ENCODE assay signal across 9 cellular contexts in the genomic region with DNA sequence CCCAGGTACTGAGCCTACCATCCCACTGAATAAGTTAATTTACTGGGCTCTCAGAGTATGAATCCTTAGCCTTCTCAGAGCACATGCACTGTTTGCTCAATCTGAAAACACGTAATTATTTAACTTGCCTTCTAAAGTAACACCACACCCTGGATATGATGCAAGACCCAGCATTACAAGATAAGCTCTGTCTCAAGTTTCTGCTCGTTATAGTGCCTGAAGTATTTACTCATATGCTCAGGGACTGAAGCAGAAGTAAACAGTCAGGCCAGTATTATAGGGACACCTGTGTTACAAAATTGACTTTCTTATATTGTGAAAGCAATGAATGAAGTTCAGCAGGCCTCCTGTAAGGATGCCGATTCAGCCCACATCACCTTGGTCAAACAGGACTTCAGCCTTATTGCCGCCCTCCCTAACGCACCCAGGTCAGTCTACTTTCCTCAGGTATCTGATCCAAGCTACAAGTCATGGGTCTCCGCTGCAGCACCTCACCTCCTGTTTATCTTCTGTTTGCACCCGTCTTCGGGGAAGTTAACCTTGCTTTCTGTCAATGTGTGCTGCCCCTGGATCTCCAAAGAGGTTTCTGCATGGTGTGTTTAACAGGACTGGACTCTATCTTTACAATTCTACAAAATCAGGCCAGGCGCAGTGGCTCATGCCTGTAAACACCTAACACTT. TPM values are rescaled to one million over a fixed set of nuclear protein-coding genes. Genes with fewer than 3 reads are reported as not detected.
DNase-seq lines count a peak whose midpoint lies in the region; ATAC-seq and TF ChIP-seq lines count a peak whose summit lies in the region.
"Had no signal": no experiment of that assay in that cellular context is flagged by ENCODE, and none has a peak within 500 bp of the region (broad histone marks: within the 10 kb centered on the region; RNA-seq: fewer than 3 reads in every experiment).

No MANE protein-coding gene starts in this region.

- H3K4me1 ChIP-seq in breast epithelium (no peaks in the 10 kb centered on the region), Peyer's patch (peaks cover 0 to 10% (median 4%) of the 10 kb centered on the region in 4 donors), foreskin keratinocyte (peaks cover 8% of the 10 kb centered on the region), mesendoderm (ENCODE audit: control insufficient read depth, low read depth, low read length) (no peaks in the 10 kb centered on the region)

- H3K4me2 ChIP-seq in mesendoderm (ENCODE audit: low read length), result no peak overlapping the region

- H3K9me3 ChIP-seq in breast epithelium (no peaks in the 10 kb centered on the region), Peyer's patch (no peaks in the 10 kb centered on the region)

- no peak overlapping the region for H3K4me3 Mint-ChIP-seq in MCF 10A (ENCODE audit: unreplicated experiment)
- H3K4me3 Mint-ChIP-seq: CD4-positive, CD25-positive, alpha-beta regulatory T cell had no signal

- H3K9ac ChIP-seq in mesendoderm (ENCODE audit: low read length), result no peak overlapping the region

- H3K18ac ChIP-seq in mesendoderm (ENCODE audit: low read length), result no peak overlapping the region

- no peaks in the 10 kb centered on the region for H3K36me3 ChIP-seq in breast epithelium
- no peaks in the 10 kb centered on the region for H3K36me3 ChIP-seq in Peyer's patch
- H3K36me3 ChIP-seq in mesendoderm (ENCODE audit: control insufficient read depth, insufficient read depth, low read length), result no peaks in the 10 kb centered on the region

- no peaks in the 10 kb centered on the region for H3K27me3 Mint-ChIP-seq in MCF 10A (ENCODE audit: insufficient read depth, unreplicated experiment)
- H3K27me3 Mint-ChIP-seq: CD4-positive, CD25-positive, alpha-beta regulatory T cell had no signal

- BruUV-seq in MCF 10A (replicated peaks; lab: Mats Ljungman, UMichigan), result TSS peak; percentile 74

- H3K56ac ChIP-seq in mesendoderm (ENCODE audit: low read length), result no peak overlapping the region

- H3K23ac ChIP-seq in mesendoderm (ENCODE audit: low read length), result no peak overlapping the region

- no peak overlapping the region for H2BK120ac ChIP-seq in mesendoderm (ENCODE audit: low read depth, low read length)

- intact Hi-C loops in MCF 10A (cut with micrococcal nuclease) (loop anchor here (2.0 kb wide), 1 partner anchor 46 kb away; no protein-coding TSS in a partner anchor), breast epithelium (cut with DNase I; ENCODE audit: low total_unique reads) (no loop called here)

- TF ChIP-seq CTCF in MCF 10A (IDR thresholded peaks at IDR 0.05; ENCODE audit: unreplicated experiment) (no peak), breast epithelium (IDR thresholded peaks at IDR 0.05) (no peak), Peyer's patch (IDR thresholded peaks at IDR 0.05) (peak in 1 of 6 experiments; percentile 1), foreskin keratinocyte (conservative IDR thresholded peaks at IDR 0.05) (no peak)

- H3K27me3 ChIP-seq in breast epithelium, result no peaks in the 10 kb centered on the region
- no peaks in the 10 kb centered on the region for H3K27me3 ChIP-seq in Peyer's patch
- no peaks in the 10 kb centered on the region for H3K27me3 ChIP-seq in foreskin keratinocyte
- H3K27me3 ChIP-seq in mesendoderm (ENCODE audit: insufficient read depth, low read length, poor library complexity), result no peaks in the 10 kb centered on the region

- no peaks in the 10 kb centered on the region for H3K79me2 ChIP-seq in mesendoderm (ENCODE audit: control insufficient read depth, insufficient read depth, low read length)

- DNase-seq in MCF 10A (ENCODE audit: unreplicated experiment), result peak; percentile 95
- DNase-seq in breast epithelium (ENCODE audit: low spot score in 2 of 2), result no peak
- peak in 2 of 3 donors; percentile 70 to 72 for DNase-seq in Peyer's patch
- peak; percentile 90 to 94 for DNase-seq in foreskin keratinocyte
- DNase-seq in ureter (ENCODE audit: low spot score), result peak; percentile 67
- DNase-seq in GM19240 (ENCODE audit: insufficient read length, low spot score), result no peak
- no peak for DNase-seq in mesendoderm
- DNase-seq: CD4-positive, CD25-positive, alpha-beta regulatory T cell had no signal

- H3K27ac Mint-ChIP-seq in MCF 10A (ENCODE audit: low read depth, unreplicated experiment), result peak overlapping the region; percentile 57

- H3K36me3 Mint-ChIP-seq in MCF 10A (ENCODE audit: insufficient read depth, unreplicated experiment), result no peaks in the 10 kb centered on the region

- peaks cover 28% of the 10 kb centered on the region for H3K4me1 Mint-ChIP-seq in MCF 10A (ENCODE audit: insufficient read depth, unreplicated experiment)

- no peak overlapping the region for H2BK5ac ChIP-seq in mesendoderm (ENCODE audit: low read length)

- no peak overlapping the region for H4K5ac ChIP-seq in mesendoderm (ENCODE audit: low read length)

- H3K4ac ChIP-seq in mesendoderm (ENCODE audit: low read depth, low read length), result no peak overlapping the region

- no peak overlapping the region for H3K4me3 ChIP-seq in breast epithelium
- no peak overlapping the region for H3K4me3 ChIP-seq in Peyer's patch
- H3K4me3 ChIP-seq in mesendoderm (ENCODE audit: low read length), result no peak overlapping the region

- H3K27ac ChIP-seq in breast epithelium, result peak overlapping the region in 1 of 2 donors; percentile 45
- peak overlapping the region in 3 of 4 donors; percentile 52 to 93 (median 86) for H3K27ac ChIP-seq in Peyer's patch
- H3K27ac ChIP-seq in foreskin keratinocyte, result peak overlapping the region; percentile 74
- H3K27ac ChIP-seq in mesendoderm (ENCODE audit: low read depth, low read length), result no peak overlapping the region

- TF ChIP-seq POLR2A in breast epithelium (IDR thresholded peaks at IDR 0.05) (no peak), Peyer's patch (IDR thresholded peaks at IDR 0.05) (peak in 1 of 2 donors; percentile 62)

- WGBS in mesendoderm (ENCODE audit: extremely low coverage, insufficient coverage, low lambda C conversion rate), result no CpG with 5 or more reads among the region's 9 CpGs

- no peak overlapping the region for H4K8ac ChIP-seq in mesendoderm (ENCODE audit: low read depth, low read length)

- no peak overlapping the region for H2AK5ac ChIP-seq in mesendoderm (ENCODE audit: low read length)

- peak; percentile 88 for ATAC-seq in foreskin keratinocyte
- no peak for ATAC-seq in HG02885 (IDR thresholded peaks at IDR 0.05; ENCODE audit: poor library complexity, unreplicated experiment)

- CTCF ChIA-PET in MCF 10A (lab: Yijun Ruan, JAX), result interaction anchor here (0.6 to 1.3 kb wide), 3 partner anchors 14 to 557 kb away, joined by 3 to 5 read pairs (median 3); no protein-coding TSS in a partner anchor

- no peaks in the 10 kb centered on the region for H3K9me3 Mint-ChIP-seq in MCF 10A (ENCODE audit: unreplicated experiment)

- H3K79me1 ChIP-seq in mesendoderm (ENCODE audit: low read length), result no peaks in the 10 kb centered on the region

- POLR2A ChIA-PET in MCF 10A (lab: Yijun Ruan, JAX), result interaction anchor here (0.5 to 4.9 kb wide), 26 partner anchors 9 to 431 kb away, joined by 3 to 82 read pairs (median 4); no protein-coding TSS in a partner anchor

- H2BK15ac ChIP-seq in mesendoderm (replicated peaks; ENCODE audit: low read depth), result no peak overlapping the region

RNA-seq across cellular contexts. Expression of a gene that starts 42.9 kb away (rescaled TPM):
- total RNA-seq in MCF 10A (2022) (45.3 and 51.2 TPM in 2 replicates), breast epithelium (10 to 100 TPM; 33.4 to 48.5 (median 36.0) TPM), Peyer's patch (100 to 1,000 TPM in 2 of 4 donors, 10 to 100 TPM in 2; 36.3 to 128 (median 103) TPM), foreskin keratinocyte (29.1 and 30.1 TPM in 2 replicates), ureter (81.8 TPM)
- polyA plus RNA-seq in foreskin keratinocyte, result 8.0 and 9.4 TPM in 2 replicates
- 11.1 TPM for polyA plus RNA-seq in mesendoderm (2013, experiment 1 of 2)
- 11.5 TPM for polyA plus RNA-seq in mesendoderm (2013, experiment 2 of 2)

Comparison
In these comparisons a context has a peak if more than half of its experiments do, and no peak if none do; other contexts are left out.
1. DNase-seq: peak in MCF 10A (single experiment), Peyer's patch (2 of 3), foreskin keratinocyte (2 of 2) and ureter (single experiment); none in breast epithelium (0 of 2), GM19240 (single experiment) and mesendoderm (single experiment).